ENCODE assay signal across 9 cellular contexts in the genomic region with DNA sequence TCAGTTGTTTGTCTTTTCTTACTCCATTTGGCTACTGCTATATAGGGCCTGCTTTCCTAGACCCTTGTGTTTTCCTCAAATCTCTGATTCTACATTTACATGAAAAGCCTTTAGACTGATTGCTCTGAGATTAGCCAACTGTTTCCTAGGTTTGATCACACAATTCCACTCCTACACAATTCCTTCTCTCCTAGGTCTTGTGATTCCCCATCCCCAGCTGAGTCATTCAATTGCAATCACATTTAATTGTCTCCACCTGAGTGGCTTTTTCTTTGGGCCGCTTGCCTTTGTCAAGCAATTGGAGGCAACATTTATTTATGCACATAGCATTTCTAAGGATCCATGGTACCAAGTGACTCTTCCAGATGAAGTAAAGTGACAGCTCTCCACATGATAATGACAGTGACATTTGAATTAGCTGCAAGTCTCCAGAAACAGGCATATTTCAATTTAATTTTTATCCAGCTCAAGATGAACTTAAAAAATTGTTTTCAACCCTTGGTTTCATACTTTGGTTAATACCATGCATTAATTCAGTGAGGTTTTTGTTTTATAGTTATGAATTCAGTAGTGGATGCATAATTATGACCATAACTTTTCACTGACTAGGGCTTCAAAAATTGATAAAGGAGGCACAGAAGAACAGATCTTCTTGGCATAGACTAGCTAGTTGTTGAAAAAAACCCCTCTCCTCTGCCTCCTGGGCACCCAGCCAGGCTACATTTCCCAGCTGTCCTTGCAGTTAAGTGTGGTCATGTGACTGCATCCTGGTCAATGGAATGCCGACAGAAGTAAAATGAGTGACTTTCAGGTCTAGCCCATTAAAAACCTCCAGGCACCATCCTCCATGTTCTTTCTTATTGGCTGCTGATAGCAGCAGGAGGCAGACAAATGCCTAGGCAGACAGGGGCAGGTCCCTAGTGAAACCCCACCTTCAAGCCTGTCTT. TPM values are rescaled to one million over a fixed set of nuclear protein-coding genes. Genes with fewer than 3 reads are reported as not detected.
DNase-seq lines count a peak whose midpoint lies in the region; ATAC-seq, FAIRE-seq and TF ChIP-seq lines count a peak whose summit lies in the region.
"Had no signal": no experiment of that assay in that cellular context is flagged by ENCODE, and none has a peak within 500 bp of the region (broad histone marks: within the 10 kb centered on the region; RNA-seq: fewer than 3 reads in every experiment).

No MANE protein-coding gene starts in this region.

- DNase-seq in GM04503 (ENCODE audit: low read depth) (peak; percentile 58), RCC 7860 (ENCODE audit: low spot score) (peak; percentile 69), fibroblast of peridontal ligament (ENCODE audit: extremely low read depth) (peak; percentile 83), pulmonary artery endothelial cell (ENCODE audit: low read depth, low spot score) (peak; percentile 66), upper lobe of right lung (no peak), DMS53 (lab: John Stamatoyannopoulos, UW) (no peak), esophagus squamous epithelium (lab: John Stamatoyannopoulos, UW) (no peak), DMS79 treated with DMSO at 0.1 percent for 48 hours (lab: John Stamatoyannopoulos, UW) (no peak)
- DNase-seq: activated CD8-positive, alpha-beta memory T cell treated with anti-CD3 and anti-CD28 coated beads, Interleukin-2, amount 50 U/mL, for 48 hours had no signal

- TF ChIP-seq POLR2A in esophagus squamous epithelium (IDR thresholded peaks at IDR 0.05): no peak

- no peaks in the 10 kb centered on the region for H3K4me1 ChIP-seq in upper lobe of right lung
- H3K4me1 ChIP-seq in esophagus squamous epithelium: no peaks in the 10 kb centered on the region

- 64 to 67% methylated on average over 2 of the region's 2 CpGs for WGBS in esophagus squamous epithelium, 2 donors

- H3K27me3 ChIP-seq in upper lobe of right lung: no peaks in the 10 kb centered on the region
- H3K27me3 ChIP-seq in esophagus squamous epithelium: no peaks in the 10 kb centered on the region

- intact Hi-C loops in upper lobe of right lung (cut with DNase I) (no loop called here), esophagus squamous epithelium (cut with DNase I) (no loop called here)

- TF ChIP-seq CTCF in upper lobe of right lung (IDR thresholded peaks at IDR 0.05) (no peak), esophagus squamous epithelium (IDR thresholded peaks at IDR 0.05) (no peak)

- H3K36me3 ChIP-seq in upper lobe of right lung: no peaks in the 10 kb centered on the region
- H3K36me3 ChIP-seq in esophagus squamous epithelium: no peaks in the 10 kb centered on the region

- H3K9me3 ChIP-seq in upper lobe of right lung (no peaks in the 10 kb centered on the region), esophagus squamous epithelium (no peaks in the 10 kb centered on the region)

- peak; percentile 92 for FAIRE-seq in RCC 7860 (lab: Jason Lieb, UNC)

- ATAC-seq in upper lobe of right lung: no peak

- no peak overlapping the region for H3K27ac ChIP-seq in upper lobe of right lung
- H3K27ac ChIP-seq in esophagus squamous epithelium: no peak overlapping the region

- H3K4me3 ChIP-seq in upper lobe of right lung (no peak overlapping the region), esophagus squamous epithelium (no peak overlapping the region)

RNA-seq across cellular contexts. Expression of a gene that starts 35.6 kb away (rescaled TPM):
- total RNA-seq in pulmonary artery endothelial cell (not detected in 2 replicates), upper lobe of right lung (not detected), esophagus squamous epithelium (not detected)

Comparison
In these comparisons a context has a peak if more than half of its experiments do, and no peak if none do; other contexts are left out.
1. DNase-seq: peak in GM04503 (single experiment), RCC 7860 (single experiment), fibroblast of peridontal ligament (single experiment) and pulmonary artery endothelial cell (single experiment); none in upper lobe of right lung (single experiment), DMS53 (single experiment), esophagus squamous epithelium (single experiment) and DMS79 treated with DMSO at 0.1 percent for 48 hours (single experiment).